Comparison of ENCODE assay signal across 25 cellular contexts in genomic region chr1:52645261-52645660, GRCh38. TPM values are rescaled to one million over a fixed set of nuclear protein-coding genes. Genes with fewer than 3 reads are reported as not detected.
A peak's percentile ranks its signal among the peaks of the same experiment; 100 is the strongest.
DNase-seq lines count a peak whose midpoint lies in the region; ATAC-seq and TF ChIP-seq lines count a peak whose summit lies in the region.
"Had no signal": no experiment of that assay in that cellular context is flagged by ENCODE, and none has a peak within 500 bp of the region (broad histone marks: within the 10 kb centered on the region; RNA-seq: fewer than 3 reads in every experiment).

No MANE protein-coding gene starts in this region.

- H3K4me1 ChIP-seq in neutrophil (ENCODE audit: control insufficient read depth in 1 of 2, insufficient read depth in 1 of 2, low read depth in 1 of 2, low read length in 1 of 2), result peaks cover 34 to 46% of the 10 kb centered on the region in 2 experiments
- no peaks in the 10 kb centered on the region for H3K4me1 ChIP-seq in thyroid gland
- H3K4me1 ChIP-seq: HAP-1 had no signal

- no peak for ATAC-seq in activated CD8-positive, alpha-beta memory T cell treated with anti-CD3 and anti-CD28 coated beads, Interleukin-2, amount 10 ng/mL, durations not matched to agents 7 days and 5 days
- ATAC-seq in activated T-cell treated with anti-CD3 and anti-CD28 coated beads, Interleukin-2, amount 50 U/mL, for 72 hours (replicated peaks in 1 of 2), result no peak
- ATAC-seq: GM23338 had no signal

- H3K36me3 Mint-ChIP-seq in activated CD8-positive, alpha-beta memory T cell treated with anti-CD3 and anti-CD28 coated beads, Interleukin-2, amount 10 ng/mL, durations not matched to agents 7 days and 5 days, result peaks cover 6% of the 10 kb centered on the region
- no peaks in the 10 kb centered on the region for H3K36me3 Mint-ChIP-seq in activated T-cell treated with anti-CD3 and anti-CD28 coated beads, Interleukin-2, amount 50 U/mL, for 72 hours (ENCODE audit: insufficient read depth in 2 of 2)

- peaks cover 6% of the 10 kb centered on the region for H3K4me1 Mint-ChIP-seq in activated CD8-positive, alpha-beta memory T cell treated with anti-CD3 and anti-CD28 coated beads, Interleukin-2, amount 10 ng/mL, durations not matched to agents 7 days and 5 days
- peaks cover 19% of the 10 kb centered on the region for H3K4me1 Mint-ChIP-seq in activated T-cell treated with anti-CD3 and anti-CD28 coated beads, Interleukin-2, amount 50 U/mL, for 72 hours (ENCODE audit: low read depth)
- H3K4me1 Mint-ChIP-seq: GM23338 had no signal

- DNase-seq in activated CD8-positive, alpha-beta memory T cell treated with anti-CD3 and anti-CD28 coated beads, Interleukin-2, amount 50 U/mL, for 48 hours, result peak; percentile 3
- DNase-seq in activated CD8-positive, alpha-beta memory T cell treated with anti-CD3 and anti-CD28 coated beads, Interleukin-2, amount 10 ng/mL, durations not matched to agents 7 days and 5 days, result no peak
- DNase-seq in left kidney (ENCODE audit: low read depth, low spot score), result peak; percentile 34
- DNase-seq in thyroid gland, result peak; percentile 84 to 88
- DNase-seq in activated CD4-positive, alpha-beta T cell treated with anti-CD3 and anti-CD28 coated beads for 1 hour, result no peak
- DNase-seq in activated T-cell treated with anti-CD3 and anti-CD28 coated beads, Interleukin-2, amount 50 U/mL, for 72 hours, result no peak
- DNase-seq in NCI-H128 (lab: John Stamatoyannopoulos, UW; ENCODE audit: unreplicated experiment), result no peak
- DNase-seq: 8988T; ACHN; CD4-positive, alpha-beta T cell; HFFc6; KBM-7; MG63; NCI-H1105 treated with DMSO at 0.1 percent for 48 hours; NCI-H2029; NCI-H446; NCI-H524 treated with DMSO at 0.1 percent for 48 hours; NCI-H774; SIG-M5 had no signal

- no peak overlapping the region for H3K27ac Mint-ChIP-seq in activated CD8-positive, alpha-beta memory T cell treated with anti-CD3 and anti-CD28 coated beads, Interleukin-2, amount 10 ng/mL, durations not matched to agents 7 days and 5 days
- no peak overlapping the region for H3K27ac Mint-ChIP-seq in activated T-cell treated with anti-CD3 and anti-CD28 coated beads, Interleukin-2, amount 50 U/mL, for 72 hours
- H3K27ac Mint-ChIP-seq: CD4-positive, alpha-beta T cell; GM23338; HFFc6 had no signal

- H3K9me3 ChIP-seq in neutrophil, result no peaks in the 10 kb centered on the region
- no peaks in the 10 kb centered on the region for H3K9me3 ChIP-seq in thyroid gland
- H3K9me3 ChIP-seq: HAP-1, MG63 had no signal

- H3K36me3 ChIP-seq in neutrophil (no peaks in the 10 kb centered on the region), thyroid gland (no peaks in the 10 kb centered on the region)
- H3K36me3 ChIP-seq: HAP-1, MG63 had no signal

- H3K27ac ChIP-seq in neutrophil, result peak overlapping the region; percentile 47
- peak overlapping the region; percentile 66 to 78 (median 75) for H3K27ac ChIP-seq in thyroid gland
- H3K27ac ChIP-seq: SK-N-MC had no signal

- no peaks in the 10 kb centered on the region for H3K27me3 Mint-ChIP-seq in activated CD8-positive, alpha-beta memory T cell treated with anti-CD3 and anti-CD28 coated beads, Interleukin-2, amount 10 ng/mL, durations not matched to agents 7 days and 5 days
- H3K27me3 Mint-ChIP-seq in activated T-cell treated with anti-CD3 and anti-CD28 coated beads, Interleukin-2, amount 50 U/mL, for 72 hours (ENCODE audit: low read depth), result no peaks in the 10 kb centered on the region
- H3K27me3 Mint-ChIP-seq: CD4-positive, alpha-beta T cell had no signal

- CTCF ChIA-PET in activated CD8-positive, alpha-beta memory T cell treated with anti-CD3 and anti-CD28 coated beads, Interleukin-2, amount 10 ng/mL, durations not matched to agents 7 days and 5 days (lab: Charles Lee), result interaction anchor here (1.1 kb wide), 1 partner anchor 9 kb away, joined by 6 read pairs; no protein-coding TSS in a partner anchor

- WGBS in thyroid gland, 2 donors, result 18 to 40% methylated on average over 6 of the region's 6 CpGs

- H3K4me3 Mint-ChIP-seq in activated CD8-positive, alpha-beta memory T cell treated with anti-CD3 and anti-CD28 coated beads, Interleukin-2, amount 10 ng/mL, durations not matched to agents 7 days and 5 days, result no peak overlapping the region
- H3K4me3 Mint-ChIP-seq in activated T-cell treated with anti-CD3 and anti-CD28 coated beads, Interleukin-2, amount 50 U/mL, for 72 hours, result no peak overlapping the region
- H3K4me3 Mint-ChIP-seq: CD4-positive, alpha-beta T cell; GM23338; HFFc6 had no signal

- TF ChIP-seq CTCF in neutrophil (IDR thresholded peaks at IDR 0.05) (no peak), thyroid gland (IDR thresholded peaks at IDR 0.05) (peak in 1 of 6 experiments; percentile 32)

- TF ChIP-seq POLR2A in thyroid gland (IDR thresholded peaks at IDR 0.05), result peak in 1 of 2 donors; percentile 30

- intact Hi-C loops in thyroid gland (cut with DNase I), result no loop called here

- H3K9me3 Mint-ChIP-seq in activated CD8-positive, alpha-beta memory T cell treated with anti-CD3 and anti-CD28 coated beads, Interleukin-2, amount 10 ng/mL, durations not matched to agents 7 days and 5 days (ENCODE audit: low read depth), result no peaks in the 10 kb centered on the region
- peaks cover 0 to 5% of the 10 kb centered on the region in 2 donors for H3K9me3 Mint-ChIP-seq in activated T-cell treated with anti-CD3 and anti-CD28 coated beads, Interleukin-2, amount 50 U/mL, for 72 hours
- H3K9me3 Mint-ChIP-seq: CD4-positive, alpha-beta T cell; GM23338; HFFc6 had no signal

- H3K4me3 ChIP-seq in neutrophil (ENCODE audit: low read depth in 1 of 2, low read length in 1 of 2), result no peak overlapping the region
- H3K4me3 ChIP-seq in thyroid gland (replicated peaks in 1 of 3), result no peak overlapping the region
- H3K4me3 ChIP-seq: BLaER1 treated with 17β-estradiol and CSF1 and Interleukin-3, amounts not matched to agents 10 nM and 100 nM; GM23338; HAP-1; MG63; SK-N-MC had no signal

- H3K27me3 ChIP-seq in neutrophil (no peaks in the 10 kb centered on the region), thyroid gland (no peaks in the 10 kb centered on the region)
- H3K27me3 ChIP-seq: BLaER1 treated with 17β-estradiol and CSF1 and Interleukin-3, amounts not matched to agents 10 nM and 100 nM; MG63 had no signal

RNA-seq across cellular contexts. Expression of gene SHISAL2A, which starts 12.3 kb away (rescaled TPM):
- 10 to 100 TPM in 1 of 2 experiments, 1 to 10 TPM in 1; 5.7 to 11.0 TPM for total RNA-seq in activated CD8-positive, alpha-beta memory T cell treated with anti-CD3 and anti-CD28 coated beads, Interleukin-2, amount 10 ng/mL, durations not matched to agents 7 days and 5 days
- 1 to 10 TPM in 1 of 4 donors, under 1 TPM in 2, not detected in 1; 0.75 to 1.1 (median 0.94) TPM for total RNA-seq in thyroid gland
- 1 to 10 TPM; 9.0 to 9.2 TPM for total RNA-seq in activated T-cell treated with anti-CD3 and anti-CD28 coated beads, Interleukin-2, amount 50 U/mL, for 72 hours
- total RNA-seq: G401, HFFc6 had no signal

RNA-seq across cellular contexts. Expression of gene GPX7, which starts 43.1 kb away (rescaled TPM):
- 10 to 100 TPM; 14.4 to 15.3 TPM for total RNA-seq in activated CD8-positive, alpha-beta memory T cell treated with anti-CD3 and anti-CD28 coated beads, Interleukin-2, amount 10 ng/mL, durations not matched to agents 7 days and 5 days
- total RNA-seq in thyroid gland, result 10 to 100 TPM; 15.7 to 77.9 (median 32.1) TPM
- total RNA-seq in activated T-cell treated with anti-CD3 and anti-CD28 coated beads, Interleukin-2, amount 50 U/mL, for 72 hours, result 10 to 100 TPM; 26.3 to 27.6 TPM
- total RNA-seq: G401 had no signal

RNA-seq across cellular contexts. Expression of gene COA7, which starts 52.9 kb away (rescaled TPM):
- 10 to 100 TPM; 16.1 to 26.3 TPM for total RNA-seq in activated CD8-positive, alpha-beta memory T cell treated with anti-CD3 and anti-CD28 coated beads, Interleukin-2, amount 10 ng/mL, durations not matched to agents 7 days and 5 days
- total RNA-seq in thyroid gland, result 10 to 100 TPM; 10.6 to 14.7 (median 11.5) TPM
- total RNA-seq in activated T-cell treated with anti-CD3 and anti-CD28 coated beads, Interleukin-2, amount 50 U/mL, for 72 hours, result 10 to 100 TPM; 13.8 to 20.4 TPM

Comparison
In these comparisons a context has a peak if more than half of its experiments do, and no peak if none do; other contexts are left out.
1. DNase-seq: peak in activated CD8-positive, alpha-beta memory T cell treated with anti-CD3 and anti-CD28 coated beads, Interleukin-2, amount 50 U/mL, for 48 hours (single experiment), left kidney (single experiment) and thyroid gland (2 of 2); none in activated CD8-positive, alpha-beta memory T cell treated with anti-CD3 and anti-CD28 coated beads, Interleukin-2, amount 10 ng/mL, durations not matched to agents 7 days and 5 days (single experiment), activated CD4-positive, alpha-beta T cell treated with anti-CD3 and anti-CD28 coated beads for 1 hour (single experiment), activated T-cell treated with anti-CD3 and anti-CD28 coated beads, Interleukin-2, amount 50 U/mL, for 72 hours (0 of 2) and NCI-H128 (single experiment).